Comparison of ENCODE assay signal across 22 cellular contexts in genomic region chr10:35268791-35269257, GRCh38.
DNase-seq lines count a peak whose midpoint lies in the region; ATAC-seq, FAIRE-seq and TF ChIP-seq lines count a peak whose summit lies in the region.
"Had no signal": no experiment of that assay in that cellular context is flagged by ENCODE, and none has a peak within 500 bp of the region (broad histone marks: within the 10 kb centered on the region; RNA-seq: fewer than 3 reads in every experiment).

No MANE protein-coding gene starts in this region.

- H3K27me3 ChIP-seq in GM23338 (ENCODE audit: insufficient read depth) (no peaks in the 10 kb centered on the region), prostate gland (replicated peaks; ENCODE audit: insufficient read depth) (no peaks in the 10 kb centered on the region)
- H3K27me3 ChIP-seq: thyroid gland had no signal

- peaks cover 5% of the 10 kb centered on the region for H3K27me3 Mint-ChIP-seq in GM23338 (ENCODE audit: insufficient read depth, low read depth, poor library complexity)
- H3K27me3 Mint-ChIP-seq in osteocyte (ENCODE audit: unreplicated experiment), result peaks cover 2% of the 10 kb centered on the region

- no peaks in the 10 kb centered on the region for H3K79me2 ChIP-seq in GM23338 (replicated peaks; ENCODE audit: insufficient read depth)

- H3K4me1 ChIP-seq in GM23338 (ENCODE audit: insufficient read depth) (no peaks in the 10 kb centered on the region), prostate gland (replicated peaks) (no peaks in the 10 kb centered on the region)
- H3K4me1 ChIP-seq: left ventricle myocardium inferior had no signal

- no peak overlapping the region for H3K4me2 ChIP-seq in GM23338
- H3K4me2 ChIP-seq: smooth muscle cell had no signal

- no peak overlapping the region for H3K4me3 Mint-ChIP-seq in GM23338
- H3K4me3 Mint-ChIP-seq in osteocyte (ENCODE audit: unreplicated experiment), result no peak overlapping the region
- H3K4me3 Mint-ChIP-seq: activated CD8-positive, alpha-beta T cell treated with anti-CD3 and anti-CD28 coated beads, Interleukin-2, amount 10 ng/mL, durations not matched to agents 7 days and 5 days; activated T-cell treated with anti-CD3 and anti-CD28 coated beads, Interleukin-2, amount 50 U/mL, for 24 hours; B cell; stimulated activated naive B cell treated with anti-CD40 and anti-IgM and Interleukin-4, amounts not matched to agents 10 μg/mL and 1 μg/mL and 100 μg/mL, for 72 hours had no signal

- H3K9me2 ChIP-seq in GM23338 (ENCODE audit: insufficient read depth), result no peaks in the 10 kb centered on the region

- no peak for ATAC-seq in GM23338
- ATAC-seq: activated CD8-positive, alpha-beta T cell treated with anti-CD3 and anti-CD28 coated beads, Interleukin-2, amount 10 ng/mL, durations not matched to agents 7 days and 5 days; stimulated activated naive B cell treated with anti-CD40 and anti-IgM and Interleukin-4, amounts not matched to agents 10 μg/mL and 1 μg/mL and 100 μg/mL, for 72 hours had no signal

- TF ChIP-seq POLR2A in prostate gland (IDR thresholded peaks at IDR 0.05), result no peak

- intact Hi-C loops in prostate gland (cut with DNase I), result no loop called here

- no peaks in the 10 kb centered on the region for H4K20me1 ChIP-seq in GM23338 (replicated peaks; ENCODE audit: insufficient read depth)

- H3K9me3 Mint-ChIP-seq in GM23338 (no peaks in the 10 kb centered on the region), osteocyte (ENCODE audit: unreplicated experiment) (no peaks in the 10 kb centered on the region)
- H3K9me3 Mint-ChIP-seq: activated T-cell treated with anti-CD3 and anti-CD28 coated beads, Interleukin-2, amount 50 U/mL, for 24 hours had no signal

- H3K4me3 ChIP-seq in GM23338 (no peak overlapping the region), fibroblast of the aortic adventitia (ENCODE audit: low read depth, low read length) (no peak overlapping the region), prostate gland (no peak overlapping the region)
- H3K4me3 ChIP-seq: heart right ventricle, left ventricle myocardium inferior, smooth muscle cell, thyroid gland had no signal

- H3K36me3 ChIP-seq in GM23338 (ENCODE audit: insufficient read depth) (no peaks in the 10 kb centered on the region), prostate gland (no peaks in the 10 kb centered on the region)
- H3K36me3 ChIP-seq: heart right ventricle, left ventricle myocardium inferior, thyroid gland had no signal

- FAIRE-seq in GM19239 (lab: Jason Lieb, UNC), result no peak
- FAIRE-seq: GM12892 had no signal

- no peak for DNase-seq in GM23338 (ENCODE audit: low spot score)
- peak; percentile 17 for DNase-seq in SK-N-DZ (ENCODE audit: low spot score)
- peak; percentile 71 for DNase-seq in fibroblast of the aortic adventitia (ENCODE audit: low read depth)
- DNase-seq in osteocyte (ENCODE audit: extremely low spot score, unreplicated experiment), result peak; percentile 65
- DNase-seq in GM19239 (ENCODE audit: insufficient read length, low spot score), result no peak
- no peak for DNase-seq in NCI-H524 treated with DMSO at 0.1 percent for 48 hours (lab: John Stamatoyannopoulos, UW)
- no peak for DNase-seq in prostate gland (ENCODE audit: low spot score)
- DNase-seq in NCI-H2029 (lab: John Stamatoyannopoulos, UW), result no peak
- DNase-seq: activated CD4-positive, CD25-positive, alpha-beta regulatory T cell treated with anti-CD3 and anti-CD28 coated beads, Interleukin-2, amount 50 U/mL, for 72 hours; activated CD8-positive, alpha-beta T cell treated with anti-CD3 and anti-CD28 coated beads, Interleukin-2, amount 10 ng/mL, durations not matched to agents 7 days and 5 days; activated naive CD4-positive, alpha-beta T cell treated with Interleukin-2 at 50 U/mL for 16 hours; activated T-cell treated with anti-CD3 and anti-CD28 coated beads, Interleukin-2, amount 50 U/mL, for 24 hours; aorta; caudate nucleus; heart right ventricle; left ventricle myocardium inferior; NCI-H1417; stimulated activated naive B cell treated with anti-CD40 and anti-IgM and Interleukin-4, amounts not matched to agents 10 μg/mL and 1 μg/mL and 100 μg/mL, for 72 hours; thyroid gland had no signal

- no peak for TF ChIP-seq CTCF in GM23338 (conservative IDR thresholded peaks at IDR 0.05; ENCODE audit: low read depth in 2 of 2)
- TF ChIP-seq CTCF in fibroblast of the aortic adventitia (IDR thresholded peaks at IDR 0.05; ENCODE audit: insufficient read depth, low read length), result no peak
- no peak for TF ChIP-seq CTCF in osteocyte (IDR thresholded peaks at IDR 0.05)
- no peak for TF ChIP-seq CTCF in prostate gland (IDR thresholded peaks at IDR 0.05)

- 87% methylated on average over 4 of the region's 4 CpGs for WGBS in prostate gland

- peak overlapping the region; percentile 81 for H2AFZ ChIP-seq in GM23338

- no peaks in the 10 kb centered on the region for H3K9me3 ChIP-seq in prostate gland
- H3K9me3 ChIP-seq: heart right ventricle, left ventricle myocardium inferior, thyroid gland had no signal

- H3K36me3 Mint-ChIP-seq in GM23338 (ENCODE audit: low read depth) (no peaks in the 10 kb centered on the region), osteocyte (ENCODE audit: unreplicated experiment) (no peaks in the 10 kb centered on the region)
- H3K36me3 Mint-ChIP-seq: stimulated activated naive B cell treated with anti-CD40 and anti-IgM and Interleukin-4, amounts not matched to agents 10 μg/mL and 1 μg/mL and 100 μg/mL, for 72 hours had no signal

- no peak overlapping the region for H3K27ac ChIP-seq in GM23338 (ENCODE audit: low read depth)
- no peak overlapping the region for H3K27ac ChIP-seq in prostate gland
- H3K27ac ChIP-seq: heart right ventricle, left ventricle myocardium inferior, thyroid gland had no signal

- peaks cover 8% of the 10 kb centered on the region for H3K4me1 Mint-ChIP-seq in GM23338
- peaks cover 7% of the 10 kb centered on the region for H3K4me1 Mint-ChIP-seq in osteocyte (ENCODE audit: unreplicated experiment)

- no peaks in the 10 kb centered on the region for H3F3A ChIP-seq in GM23338 (replicated peaks; ENCODE audit: low read depth)

- H3K27ac Mint-ChIP-seq in GM23338 (no peak overlapping the region), osteocyte (ENCODE audit: unreplicated experiment) (no peak overlapping the region)
- H3K27ac Mint-ChIP-seq: activated CD8-positive, alpha-beta T cell treated with anti-CD3 and anti-CD28 coated beads, Interleukin-2, amount 10 ng/mL, durations not matched to agents 7 days and 5 days; activated T-cell treated with anti-CD3 and anti-CD28 coated beads, Interleukin-2, amount 50 U/mL, for 24 hours; B cell; stimulated activated naive B cell treated with anti-CD40 and anti-IgM and Interleukin-4, amounts not matched to agents 10 μg/mL and 1 μg/mL and 100 μg/mL, for 72 hours had no signal

TF ChIP-seq in GM23338, 12 proteins besides CTCF, POLR2A, EP300 and RAD21 (continues in another document):
- TF ChIP-seq EZH2phosphoT487 (IDR thresholded peaks at IDR 0.05; ENCODE audit: unreplicated experiment), result no peak
- TF ChIP-seq ZNF114 (CRISPR knock-in tag; IDR thresholded peaks at IDR 0.05), result no peak

Comparison
In these comparisons a context has a peak if more than half of its experiments do, and no peak if none do; other contexts are left out.
1. DNase-seq: peak in SK-N-DZ (single experiment), fibroblast of the aortic adventitia (single experiment) and osteocyte (single experiment); none in GM23338 (single experiment), GM19239 (single experiment), NCI-H524 treated with DMSO at 0.1 percent for 48 hours (single experiment), prostate gland (single experiment) and NCI-H2029 (single experiment).